In the genomic region with DNA sequence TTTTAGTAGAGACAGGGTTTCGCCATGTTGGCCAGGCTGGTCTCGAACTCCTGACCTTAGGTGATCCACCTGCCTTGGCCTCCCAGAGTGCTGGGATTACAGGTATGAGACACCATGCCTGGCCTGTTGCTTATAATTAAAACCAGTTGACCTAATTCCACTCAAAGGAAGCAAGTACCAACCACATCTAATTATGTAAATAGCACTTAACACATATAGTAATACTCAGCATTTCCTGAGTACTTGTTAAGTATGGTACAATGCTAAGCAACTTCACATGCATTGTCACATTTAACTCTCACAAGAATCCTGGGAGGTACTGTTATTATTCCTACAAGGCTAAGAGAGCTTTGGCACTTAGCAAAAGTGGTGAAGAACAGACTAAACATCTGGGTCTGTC, we compare ENCODE assay signal across 5 cellular contexts. TPM values are rescaled to one million over a fixed set of nuclear protein-coding genes. Genes with fewer than 3 reads are reported as not detected.
DNase-seq lines count a peak whose midpoint lies in the region; ATAC-seq, FAIRE-seq and TF ChIP-seq lines count a peak whose summit lies in the region.
"Not testable (repeated sequence)": the region's sequence is repeated elsewhere in the genome, so short reads cannot be mapped to it uniquely, and the experiment has no call there.

No MANE protein-coding gene starts in this region.

- not testable (repeated sequence) for TF ChIP-seq POLR2A in GM12878 (IDR thresholded peaks at IDR 0.05; ENCODE audit: low read depth, low read length)

- not testable (repeated sequence) for H2BK120ac ChIP-seq in mesendoderm (ENCODE audit: low read depth, low read length)

- not testable (repeated sequence) for H3K27me3 ChIP-seq in MM.1S (replicated peaks; ENCODE audit: insufficient read depth, low read length); GM12878 (replicated peaks in 1 of 2; ENCODE audit: control insufficient read depth in 2 of 2, insufficient read depth in 2 of 2, low read length in 1 of 2); mesendoderm (ENCODE audit: insufficient read depth, low read length, poor library complexity)

- RAD21 ChIA-PET in GM12878 (lab: Charles Lee; ENCODE audit: unreplicated experiment) = not testable (repeated sequence)

- not testable (repeated sequence) for H3K36me3 ChIP-seq in MM.1S (replicated peaks; ENCODE audit: insufficient read depth, low read length); GM12878 (ENCODE audit: control insufficient read depth in 2 of 2, insufficient read depth in 2 of 2, low read length in 1 of 2); mesendoderm (ENCODE audit: control insufficient read depth, insufficient read depth, low read length)

- not testable (repeated sequence) for H4K8ac ChIP-seq in mesendoderm (ENCODE audit: low read depth, low read length)

- H3K9me3 ChIP-seq in MM.1S (replicated peaks; ENCODE audit: insufficient read depth, low read length); GM12878 (replicated peaks; ENCODE audit: control insufficient read depth, insufficient read depth, low read length): not testable (repeated sequence)

- not testable (repeated sequence) for BruUV-seq in GM12878 (replicated peaks; lab: Mats Ljungman, UMichigan)

- TF ChIP-seq RAD21 in GM12878 (IDR thresholded peaks at IDR 0.05; ENCODE audit: insufficient read depth, low read depth, low read length) = not testable (repeated sequence)

- H3K79me2 ChIP-seq in MM.1S (ENCODE audit: low read length); GM12878 (ENCODE audit: control insufficient read depth, insufficient read depth, low read length); mesendoderm (ENCODE audit: control insufficient read depth, insufficient read depth, low read length): not testable (repeated sequence)

- H3K56ac ChIP-seq in mesendoderm (ENCODE audit: low read length) = not testable (repeated sequence)

- peak; percentile 7 for DNase-seq in DMS53 (lab: John Stamatoyannopoulos, UW)
- DNase-seq in H4 (ENCODE audit: low spot score) = peak; percentile 40
- peak; percentile 56 for DNase-seq in MM.1S
- not testable (repeated sequence) for DNase-seq in GM12878 (ENCODE audit: low read depth, low spot score)
- peak; percentile 22 for DNase-seq in mesendoderm

- not testable (repeated sequence) for H3K79me1 ChIP-seq in mesendoderm (ENCODE audit: low read length)

- FAIRE-seq in GM12878 (lab: Jason Lieb, UNC) = peak; percentile 71

- SMC1A ChIA-PET in GM12878 (lab: Charles Lee; ENCODE audit: uncharacterized antibody, unreplicated experiment) = not testable (repeated sequence)

- not testable (repeated sequence) for H4K20me1 ChIP-seq in MM.1S (ENCODE audit: insufficient read depth, low read length); GM12878 (ENCODE audit: control insufficient read depth, insufficient read depth)

- TF ChIP-seq EP300 in GM12878 (IDR thresholded peaks at IDR 0.05; ENCODE audit: borderline replicate concordance in 1 of 2, control insufficient read depth in 1 of 2, low read depth in 2 of 2, low read length in 2 of 2) = not testable (repeated sequence)

- not testable (repeated sequence) for TF ChIP-seq CTCF in MM.1S (IDR thresholded peaks at IDR 0.05; ENCODE audit: low read length); GM12878 (IDR thresholded peaks at IDR 0.05 in 2 of 3, conservative IDR thresholded peaks at IDR 0.05 in 1 of 3; ENCODE audit: control insufficient read depth in 2 of 3, extremely low read depth in 1 of 3, insufficient read depth in 1 of 3, low read depth in 3 of 3, low read length in 3 of 3)

- not testable (repeated sequence) for H2AK5ac ChIP-seq in mesendoderm (ENCODE audit: low read length)

- not testable (repeated sequence) for H3K4me2 ChIP-seq in MM.1S (ENCODE audit: low read depth, low read length); GM12878 (ENCODE audit: control insufficient read depth, insufficient read depth); mesendoderm (ENCODE audit: low read length)

- H3K4me1 ChIP-seq in MM.1S (ENCODE audit: low read length); GM12878 (ENCODE audit: control insufficient read depth, insufficient read depth, low read length); mesendoderm (ENCODE audit: control insufficient read depth, low read depth, low read length): not testable (repeated sequence)

- H3K18ac ChIP-seq in mesendoderm (ENCODE audit: low read length) = not testable (repeated sequence)

- not testable (repeated sequence) for H3F3A ChIP-seq in MM.1S (ENCODE audit: insufficient read depth, low read length)

- CTCF ChIA-PET in GM12878 (lab: Yijun Ruan, JAX) = interaction anchor here (0.9 kb wide), 1 partner anchor 54 kb away, joined by 3 read pairs; no protein-coding TSS in a partner anchor

- H2BK15ac ChIP-seq in mesendoderm (replicated peaks; ENCODE audit: low read depth) = not testable (repeated sequence)

- not testable (repeated sequence) for ATAC-seq in GM12878

- not testable (repeated sequence) for H3K4ac ChIP-seq in mesendoderm (ENCODE audit: low read depth, low read length)

- intact Hi-C loops in GM12878 (cut with micrococcal nuclease; ENCODE audit: unreplicated experiment) = not testable (repeated sequence)

- not testable (repeated sequence) for H2AFZ ChIP-seq in MM.1S (ENCODE audit: low read length); GM12878 (ENCODE audit: control insufficient read depth, low read depth, low read length)

- H3K4me3 ChIP-seq in MM.1S (ENCODE audit: low read length); GM12878; mesendoderm (ENCODE audit: low read length): not testable (repeated sequence)

- H2BK5ac ChIP-seq in mesendoderm (ENCODE audit: low read length) = not testable (repeated sequence)

- not testable (repeated sequence) for H3K23ac ChIP-seq in mesendoderm (ENCODE audit: low read length)

- in situ Hi-C loops in GM12878 (cut with MboI) = not testable (repeated sequence)

- not testable (repeated sequence) for H4K5ac ChIP-seq in mesendoderm (ENCODE audit: low read length)

- H3K9me2 ChIP-seq in MM.1S (replicated peaks; ENCODE audit: insufficient read depth, low read length) = not testable (repeated sequence)

- not testable (repeated sequence) for H3K27ac ChIP-seq in MM.1S (ENCODE audit: low read length); GM12878 (ENCODE audit: control insufficient read depth, insufficient read depth); mesendoderm (ENCODE audit: low read depth, low read length)

- H3K9ac ChIP-seq in MM.1S (ENCODE audit: low read length); GM12878 (ENCODE audit: control insufficient read depth, insufficient read depth, low read length); mesendoderm (ENCODE audit: low read length): not testable (repeated sequence)

- 88% methylated on average over 2 of the region's 2 CpGs for WGBS in GM12878 (ENCODE audit: insufficient coverage, insufficient replicate concordance, low lambda C conversion rate, missing lambda C conversion rate)
- WGBS in mesendoderm (ENCODE audit: extremely low coverage, insufficient coverage, low lambda C conversion rate) = no CpG with 5 or more reads among the region's 2 CpGs

- POLR2A ChIA-PET in GM12878 (lab: Charles Lee) = not testable (repeated sequence)

RNA-seq across cellular contexts. Expression of a gene that starts 47.6 kb away (rescaled TPM):
- 659 and 795 TPM in 2 replicates for total RNA-seq in H4 (2014; rRNA removed; shearing (Covaris generic))
- total RNA-seq in GM12878 (2013; cell fraction: nucleolus; rRNA removed) = 101 and 108 TPM in 2 replicates
- total RNA-seq in GM12878 (2014; rRNA removed) = 992 and 1,044 TPM in 2 replicates
- total RNA-seq in GM12878 (2014; rRNA removed; fragmentation: Illumina TruSeq; extraction: Trizol) = 1,687 and 1,688 TPM in 2 replicates
- total RNA-seq in GM12878 (2021) = 1,132 and 1,160 TPM in 2 replicates
- polyA plus RNA-seq in GM12878 (2011; ENCODE audit: low read depth) = 1,884 TPM
- 1,332 and 1,837 TPM in 2 replicates for polyA plus RNA-seq in GM12878 (2011; rRNA removed)
- polyA plus RNA-seq in GM12878 (2011; cell fraction: cytosol; rRNA removed) = 630 and 1,024 TPM in 2 replicates
- polyA plus RNA-seq in GM12878 (2011; cell fraction: nucleus; rRNA removed) = 345 and 350 TPM in 2 replicates
- polyA plus RNA-seq in GM12878 (2012) = 1,330 and 1,565 TPM in 2 replicates
- 1,464 and 1,657 TPM in 2 replicates for polyA plus RNA-seq in GM12878 (2014; fragmentation: Illumina TruSeq; extraction: Trizol)
- polyA plus RNA-seq in GM12878 (2014; fragmentation: Nextera tagmentation; extraction: Ambion mirVana) = 1,000 to 10,000 TPM; 1,407 to 2,110 TPM
- polyA plus RNA-seq in GM12878 (2014; rRNA removed) = 1,093 and 1,195 TPM in 2 replicates
- 100 to 1,000 TPM; 719 to 722 TPM for polyA plus RNA-seq in GM12878 (2016; fragmentation: Nextera tagmentation; extraction: Ambion mirVana)
- 586 and 661 TPM in 2 replicates for polyA minus RNA-seq in GM12878 (2011; rRNA and poly(A)+ RNA removed)
- polyA minus RNA-seq in GM12878 (2011; cell fraction: cytosol; rRNA and poly(A)+ RNA removed) = 227 and 245 TPM in 2 replicates
- polyA minus RNA-seq in GM12878 (2011; cell fraction: nucleus; rRNA and poly(A)+ RNA removed) = 139 and 158 TPM in 2 replicates
- 949 TPM for polyA plus RNA-seq in mesendoderm (2013, experiment 1 of 2)
- polyA plus RNA-seq in mesendoderm (2013, experiment 2 of 2) = 958 TPM

RNA-seq across cellular contexts. Expression of a gene that starts 48.1 kb away (rescaled TPM):
- 186 and 198 TPM in 2 replicates for total RNA-seq in H4 (2014; rRNA removed; shearing (Covaris generic))
- 43.9 and 48.6 TPM in 2 replicates for total RNA-seq in GM12878 (2013; cell fraction: nucleolus; rRNA removed)
- total RNA-seq in GM12878 (2014; rRNA removed) (86.4 and 102 TPM in 2 replicates), GM12878 (2014; rRNA removed; fragmentation: Illumina TruSeq; extraction: Trizol) (97.9 and 98.9 TPM in 2 replicates), GM12878 (2021) (89.0 and 90.6 TPM in 2 replicates)
- 36.5 TPM for polyA plus RNA-seq in GM12878 (2011; ENCODE audit: low read depth)
- polyA plus RNA-seq in GM12878 (2011; rRNA removed) (106 and 127 TPM in 2 replicates), GM12878 (2014; fragmentation: Illumina TruSeq; extraction: Trizol) (106 and 108 TPM in 2 replicates), GM12878 (2014; fragmentation: Nextera tagmentation; extraction: Ambion mirVana) (10 to 100 TPM; 62.6 to 69.3 TPM), GM12878 (2014; rRNA removed) (71.7 and 78.9 TPM in 2 replicates), GM12878 (2016; fragmentation: Nextera tagmentation; extraction: Ambion mirVana) (10 to 100 TPM; 91.7 to 92.9 TPM)
- 64.8 and 75.6 TPM in 2 replicates for polyA plus RNA-seq in GM12878 (2011; cell fraction: cytosol; rRNA removed)
- 42.6 and 57.2 TPM in 2 replicates for polyA plus RNA-seq in GM12878 (2011; cell fraction: nucleus; rRNA removed)
- 37.4 and 44.3 TPM in 2 replicates for polyA plus RNA-seq in GM12878 (2012)
- polyA minus RNA-seq in GM12878 (2011; rRNA and poly(A)+ RNA removed) = 108 and 136 TPM in 2 replicates
- 27.4 and 33.0 TPM in 2 replicates for polyA minus RNA-seq in GM12878 (2011; cell fraction: cytosol; rRNA and poly(A)+ RNA removed)
- 13.4 and 15.6 TPM in 2 replicates for polyA minus RNA-seq in GM12878 (2011; cell fraction: nucleus; rRNA and poly(A)+ RNA removed)
- polyA plus RNA-seq in mesendoderm (2013, experiment 1 of 2) = 42.4 TPM
- polyA plus RNA-seq in mesendoderm (2013, experiment 2 of 2) = 43.2 TPM
